In genomic region chr5:81971694-81972495, GRCh38 we compare ENCODE assay signal across 1 cellular context.
TF ChIP-seq lines count a peak whose summit lies in the region.

ATG10 (plus strand) TSS chr5:81972023; CDS start chr5:81987571, 15,548 bp downstream.

TF ChIP-seq in HCT116, 20 proteins besides CTCF, POLR2A, EP300 and RAD21 (continued from another document):
- TF ChIP-seq YY1 (IDR thresholded peaks at IDR 0.05; ENCODE audit: extremely low read depth, insufficient replicate concordance, low read depth, low read length), result peak; percentile 47
